ENCODE assay signal across 5 cellular contexts in genomic region chr16:47102921-47103320, GRCh38.
A peak's percentile ranks its signal among the peaks of the same experiment; 100 is the strongest.
TF ChIP-seq lines count a peak whose summit lies in the region.

No MANE protein-coding gene starts in this region.

TF ChIP-seq in A549, 52 proteins besides CTCF, POLR2A, EP300 and RAD21:
- 0 out of 2 replicates have a peak, but pooled peaks have one; percentile 25 for TF ChIP-seq HDAC2 (IDR thresholded peaks at IDR 0.05)

TF ChIP-seq in HEK293, 187 proteins besides CTCF, POLR2A, EP300 and RAD21:
- TF ChIP-seq, protein P1, sequence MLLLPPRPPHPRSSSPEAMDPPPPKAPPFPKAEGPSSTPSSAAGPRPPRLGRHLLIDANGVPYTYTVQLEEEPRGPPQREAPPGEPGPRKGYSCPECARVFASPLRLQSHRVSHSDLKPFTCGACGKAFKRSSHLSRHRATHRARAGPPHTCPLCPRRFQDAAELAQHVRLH (tag by site-specific recombination; IDR thresholded peaks at IDR 0.05), result peak; percentile 85
- peak; percentile 89 for TF ChIP-seq ZNF146 (tag by site-specific recombination; IDR thresholded peaks at IDR 0.05)

TF ChIP-seq in SK-N-SH treated with all-trans-retinoic acid at 6 μM for 48 hours, 23 proteins besides CTCF, POLR2A, EP300 and RAD21:
- peak; percentile 53; the same call in 1 of the 2 replicates for TF ChIP-seq ZNF8 (CRISPR knock-in tag; IDR thresholded peaks at IDR 0.05)

TF ChIP-seq in GM12878, 131 proteins besides CTCF, POLR2A, EP300 and RAD21:
- TF ChIP-seq ZNF217 (IDR thresholded peaks at IDR 0.05), result 0 out of 2 replicates have a peak, but pooled peaks have one; percentile 35

TF ChIP-seq in K562, 482 proteins besides CTCF, POLR2A, EP300 and RAD21:
- TF ChIP-seq SMARCA5 (IDR thresholded peaks at IDR 0.05) (peak; percentile 58; the same call in 1 of the 2 replicates), BCOR (IDR thresholded peaks at IDR 0.05) (peak; percentile 57), KDM1A (IDR thresholded peaks at IDR 0.05) (0 out of 4 replicates have a peak, but pooled peaks of 1 of the 2 experiments have one; percentile 8), ZNF146 (CRISPR knock-in tag; IDR thresholded peaks at IDR 0.05; ENCODE audit: unreplicated experiment) (peak; percentile 71)
